ENCODE assay signal across 14 cellular contexts in the genomic region with DNA sequence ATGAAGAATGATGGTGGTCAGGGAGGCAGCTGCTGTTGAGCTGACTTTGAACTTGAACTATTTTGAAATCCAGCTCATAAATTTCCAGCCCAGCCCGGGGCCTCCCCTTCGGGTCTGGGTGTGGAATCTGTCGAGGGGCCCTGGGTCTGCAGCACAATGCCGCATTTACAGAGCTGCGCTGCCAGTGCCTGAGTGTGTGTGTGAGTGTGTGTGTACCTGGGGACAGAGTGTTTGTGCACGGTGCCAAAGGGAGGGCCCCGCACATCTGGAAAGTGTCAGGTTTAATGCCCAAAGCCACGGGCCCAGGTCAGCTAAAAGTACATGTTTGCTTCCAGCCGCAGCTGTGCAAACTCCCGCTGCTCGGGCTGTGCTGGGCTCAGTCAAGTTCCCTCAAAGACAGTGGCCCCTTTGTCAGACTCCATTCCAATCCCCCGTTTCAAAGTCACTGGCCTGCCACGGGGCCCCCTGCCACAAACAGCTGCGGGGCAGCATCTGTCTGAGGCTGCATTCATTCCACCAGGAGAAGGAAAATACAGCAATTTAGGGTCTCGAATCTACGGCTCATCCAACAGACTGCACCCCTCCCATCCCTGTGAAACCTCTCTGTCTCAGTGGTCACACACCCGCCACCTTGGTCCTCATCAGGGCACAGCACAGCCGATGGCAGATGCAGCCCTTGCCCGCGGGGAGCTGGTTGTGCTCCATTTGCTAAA. TPM values are rescaled to one million over a fixed set of nuclear protein-coding genes. Genes with fewer than 3 reads are reported as not detected.
A peak's percentile ranks its signal among the peaks of the same experiment; 100 is the strongest.
DNase-seq lines count a peak whose midpoint lies in the region; ATAC-seq and TF ChIP-seq lines count a peak whose summit lies in the region.
"Had no signal": no experiment of that assay in that cellular context is flagged by ENCODE, and none has a peak within 500 bp of the region (broad histone marks: within the 10 kb centered on the region; RNA-seq: fewer than 3 reads in every experiment).

No MANE protein-coding gene starts in this region.

- H3K27me3 ChIP-seq in GM23338 (ENCODE audit: insufficient read depth) (no peaks in the 10 kb centered on the region), Panc1 (ENCODE audit: control insufficient read depth, insufficient read depth, low read length) (peaks cover 5% of the 10 kb centered on the region; the same call in 1 of the 2 replicates), thyroid gland (no peaks in the 10 kb centered on the region)
- H3K27me3 ChIP-seq: upper lobe of left lung had no signal

- H3K27ac ChIP-seq in GM23338 (ENCODE audit: low read depth): no peak overlapping the region
- H3K27ac ChIP-seq in Panc1 (ENCODE audit: low read length): no peak overlapping the region
- no peak overlapping the region for H3K27ac ChIP-seq in thyroid gland
- H3K27ac ChIP-seq: parathyroid adenoma, upper lobe of left lung had no signal

- no peaks in the 10 kb centered on the region for H3F3A ChIP-seq in GM23338 (replicated peaks; ENCODE audit: low read depth)

- H3K27me3 Mint-ChIP-seq in GM23338 (ENCODE audit: insufficient read depth, low read depth, poor library complexity): peaks cover 11% of the 10 kb centered on the region

- no peaks in the 10 kb centered on the region for H3K79me2 ChIP-seq in GM23338 (replicated peaks; ENCODE audit: insufficient read depth)
- H3K79me2 ChIP-seq: parathyroid adenoma had no signal

- H4K20me1 ChIP-seq in GM23338 (replicated peaks; ENCODE audit: insufficient read depth): no peaks in the 10 kb centered on the region

- intact Hi-C loops in Panc1 (cut with micrococcal nuclease; ENCODE audit: unreplicated experiment) (no loop called here), thyroid gland (cut with DNase I) (no loop called here), Right ventricle myocardium inferior (cut with DNase I) (no loop called here)

- H3K4me3 ChIP-seq in GM23338: no peak overlapping the region
- H3K4me3 ChIP-seq in Panc1 (ENCODE audit: low read depth in 2 of 2, low read length in 2 of 2): no peak overlapping the region
- H3K4me3 ChIP-seq in fibroblast of villous mesenchyme (ENCODE audit: low read depth, low read length): no peak overlapping the region
- no peak overlapping the region for H3K4me3 ChIP-seq in thyroid gland (replicated peaks in 1 of 3)
- H3K4me3 ChIP-seq: upper lobe of left lung had no signal

- H3K9me3 ChIP-seq in Panc1 (ENCODE audit: control insufficient read depth, insufficient read depth, low read depth, low read length) (no peaks in the 10 kb centered on the region), thyroid gland (no peaks in the 10 kb centered on the region)
- H3K9me3 ChIP-seq: upper lobe of left lung had no signal

- DNase-seq in GM23338 (ENCODE audit: low spot score) (no peak), Panc1 (ENCODE audit: low read depth, low spot score) (no peak), fibroblast of villous mesenchyme (ENCODE audit: low read depth) (peak; percentile 68), pons (ENCODE audit: low spot score) (peak; percentile 72), thyroid gland (no peak), AG20443 (ENCODE audit: low spot score) (no peak), Right ventricle myocardium inferior (ENCODE audit: missing footprints) (no peak)
- DNase-seq: mesenchymal stem cell, NCI-H1694, upper lobe of left lung had no signal

- POLR2A ChIA-PET in Panc1 (lab: Charles Lee): no interaction called here

- peaks cover 14% of the 10 kb centered on the region for H3K4me1 Mint-ChIP-seq in GM23338

- H3K4me1 ChIP-seq in GM23338 (ENCODE audit: insufficient read depth) (peaks cover 25% of the 10 kb centered on the region), Panc1 (ENCODE audit: control insufficient read depth, insufficient read depth, low read length) (peaks cover 13% of the 10 kb centered on the region), thyroid gland (no peaks in the 10 kb centered on the region)
- H3K4me1 ChIP-seq: parathyroid adenoma, upper lobe of left lung had no signal

- no peak for ATAC-seq in GM23338
- peak; percentile 56 for ATAC-seq in Panc1
- no peak for ATAC-seq in HG03139 (IDR thresholded peaks at IDR 0.05; ENCODE audit: unreplicated experiment)
- ATAC-seq in Right ventricle myocardium inferior: no peak

- in situ Hi-C loops in Panc1 (cut with HindIII; ENCODE audit: low pct_unique_long_range_greater_than_20kb, low sequenced_read_pairs): no loop called here

- TF ChIP-seq POLR2A in thyroid gland (IDR thresholded peaks at IDR 0.05): no peak

- CTCF ChIA-PET in Panc1 (lab: Charles Lee): interaction anchor here (0.6 to 1.1 kb wide), 2 partner anchors 235 to 246 kb away, joined by 3 read pairs; no protein-coding TSS in a partner anchor

- TF ChIP-seq CTCF in GM23338 (conservative IDR thresholded peaks at IDR 0.05; ENCODE audit: low read depth in 2 of 2): no peak
- TF ChIP-seq CTCF in Panc1 (IDR thresholded peaks at IDR 0.05): no peak
- TF ChIP-seq CTCF in fibroblast of villous mesenchyme (IDR thresholded peaks at IDR 0.05; ENCODE audit: insufficient read depth, low read depth, low read length): no peak
- TF ChIP-seq CTCF in thyroid gland (IDR thresholded peaks at IDR 0.05): no peak

- no peak overlapping the region for H3K4me2 ChIP-seq in GM23338

- H3K36me3 ChIP-seq in GM23338 (ENCODE audit: insufficient read depth) (no peaks in the 10 kb centered on the region), Panc1 (ENCODE audit: control insufficient read depth, insufficient read depth, low read length) (no peaks in the 10 kb centered on the region), thyroid gland (no peaks in the 10 kb centered on the region)
- H3K36me3 ChIP-seq: upper lobe of left lung had no signal

- WGBS in thyroid gland, 2 donors: 77% methylated on average over 15 of the region's 20 CpGs

- H3K27ac Mint-ChIP-seq in GM23338: no peak overlapping the region
- H3K27ac Mint-ChIP-seq: dendritic cell treated with granulocyte-macrophage colony-stimulating factor and Interleukin-4, amounts not matched to agents 40 ng/mL and 50 ng/mL, for 4 days had no signal

- no peaks in the 10 kb centered on the region; the same call in 1 of the 3 replicates for H3K9me3 Mint-ChIP-seq in GM23338
- H3K9me3 Mint-ChIP-seq: dendritic cell treated with granulocyte-macrophage colony-stimulating factor and Interleukin-4, amounts not matched to agents 40 ng/mL and 50 ng/mL, for 4 days had no signal

- BruUV-seq in Panc1 (replicated peaks; lab: Mats Ljungman, UMichigan): no TSS peak

- no peak overlapping the region for H3K4me3 Mint-ChIP-seq in GM23338
- H3K4me3 Mint-ChIP-seq: dendritic cell treated with granulocyte-macrophage colony-stimulating factor and Interleukin-4, amounts not matched to agents 40 ng/mL and 50 ng/mL, for 4 days had no signal

- peak overlapping the region; percentile 69; the same call in 1 of the 2 replicates for H2AFZ ChIP-seq in GM23338
- H2AFZ ChIP-seq: parathyroid adenoma had no signal

- H3K36me3 Mint-ChIP-seq in GM23338 (ENCODE audit: low read depth): no peaks in the 10 kb centered on the region; the same call in 2 of the 3 replicates

- peaks cover 5% of the 10 kb centered on the region; the same call in 1 of the 2 replicates for H3K9me2 ChIP-seq in GM23338 (ENCODE audit: insufficient read depth)

RNA-seq across cellular contexts. Expression of a gene that starts 16.3 kb away (rescaled TPM):
- total RNA-seq in GM23338 (2014; rRNA removed; shearing (Covaris generic)): 16.2 and 20.4 TPM in 2 replicates
- 3.8 and 3.9 TPM in 2 replicates for polyA plus RNA-seq in GM23338 (2016; fragmentation: Nextera tagmentation; extraction: Ambion mirVana)
- total RNA-seq in Panc1 (2021; ENCODE audit: unreplicated experiment): 5.4 TPM
- 21.4 TPM for polyA plus RNA-seq in Panc1 (2012; ENCODE audit: insufficient read length)
- total RNA-seq in fibroblast of villous mesenchyme: 1.9 and 5.6 TPM in 2 replicates
- total RNA-seq in thyroid gland: 1 to 10 TPM in 1 of 4 donors, under 1 TPM in 1, not detected in 2; 0.40 to 4.5 TPM
- total RNA-seq in Right ventricle myocardium inferior: 0.19 TPM
- total RNA-seq: fibroblast of lung had no signal

Comparison
In these comparisons a context has a peak if more than half of its experiments do, and no peak if none do; other contexts are left out.
1. DNase-seq: peak in fibroblast of villous mesenchyme (single experiment) and pons (single experiment); none in GM23338 (single experiment), Panc1 (single experiment), thyroid gland (0 of 2), AG20443 (single experiment) and Right ventricle myocardium inferior (single experiment).